In the genomic region with DNA sequence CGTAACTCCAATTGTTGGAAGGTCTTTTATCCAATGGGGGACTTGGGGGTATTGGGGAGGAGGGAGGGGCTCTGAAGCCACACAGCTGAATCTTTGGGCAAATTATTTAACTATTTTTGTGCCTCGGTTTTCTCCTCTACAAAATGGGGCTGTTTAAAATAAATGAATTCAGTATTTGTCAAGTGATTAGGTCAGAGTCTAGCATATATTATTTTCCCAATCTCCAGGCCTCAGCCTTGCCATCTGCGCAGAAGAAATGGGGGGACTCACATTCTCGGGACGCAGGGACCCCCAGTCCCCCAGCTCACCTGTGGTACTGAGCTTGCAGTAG, we compare ENCODE assay signal across 8 cellular contexts. TPM values are rescaled to one million over a fixed set of nuclear protein-coding genes. Genes with fewer than 3 reads are reported as not detected.
DNase-seq lines count a peak whose midpoint lies in the region; ATAC-seq and TF ChIP-seq lines count a peak whose summit lies in the region.

No MANE protein-coding gene starts in this region.

- in situ Hi-C loops in GM13977 (cut with MboI; ENCODE audit: low pct_unique_long_range_greater_than_20kb, low sequenced_read_pairs, unreplicated experiment), result no loop called here

- peak overlapping the region; percentile 92 for H3K4me3 ChIP-seq in GM12864 (ENCODE audit: low read depth, low read length)
- peak overlapping the region; percentile 79 for H3K4me3 ChIP-seq in fibroblast of the aortic adventitia (ENCODE audit: low read depth, low read length)
- peak overlapping the region; percentile 76 for H3K4me3 ChIP-seq in retinal pigment epithelial cell (ENCODE audit: low read length)

- peak overlapping the region; percentile 79 for H3K27ac ChIP-seq in VCaP

- DNase-seq in GM12864 (ENCODE audit: low read depth) (no peak), fibroblast of the aortic adventitia (ENCODE audit: low read depth) (no peak), retinal pigment epithelial cell (ENCODE audit: low read depth) (no peak), NCI-H1436 (lab: John Stamatoyannopoulos, UW) (no peak), DMS79 (lab: John Stamatoyannopoulos, UW) (no peak), GM13977 (ENCODE audit: low spot score) (no peak)

- no peak for ATAC-seq in HG03354 (IDR thresholded peaks at IDR 0.05; ENCODE audit: poor library complexity, severe bottlenecking, unreplicated experiment)

- TF ChIP-seq CTCF in GM12864 (IDR thresholded peaks at IDR 0.05; ENCODE audit: low read depth, low read length, missing control alignments) (no peak), VCaP (conservative IDR thresholded peaks at IDR 0.05) (no peak), fibroblast of the aortic adventitia (IDR thresholded peaks at IDR 0.05; ENCODE audit: insufficient read depth, low read length) (no peak), retinal pigment epithelial cell (conservative IDR thresholded peaks at IDR 0.05; ENCODE audit: low read depth, low read length) (no peak), GM13977 (IDR thresholded peaks at IDR 0.05; ENCODE audit: extremely low read depth, insufficient read depth, missing control alignments) (no peak)

RNA-seq across cellular contexts. Expression of gene TLE5, which starts 1.5 kb away (rescaled TPM):
- 42.2 and 232 TPM in 2 replicates for total RNA-seq in fibroblast of the aortic adventitia (ENCODE audit: low replicate concordance)

RNA-seq across cellular contexts. Expression of gene TLE2, which starts 31.7 kb away (rescaled TPM):
- total RNA-seq in fibroblast of the aortic adventitia (ENCODE audit: low replicate concordance), result 5.2 and 12.8 TPM in 2 replicates

RNA-seq across cellular contexts. Expression of gene GNA11, which starts 33.3 kb away (rescaled TPM):
- 35.1 and 65.4 TPM in 2 replicates for total RNA-seq in fibroblast of the aortic adventitia (ENCODE audit: low replicate concordance)
